In the genomic region with DNA sequence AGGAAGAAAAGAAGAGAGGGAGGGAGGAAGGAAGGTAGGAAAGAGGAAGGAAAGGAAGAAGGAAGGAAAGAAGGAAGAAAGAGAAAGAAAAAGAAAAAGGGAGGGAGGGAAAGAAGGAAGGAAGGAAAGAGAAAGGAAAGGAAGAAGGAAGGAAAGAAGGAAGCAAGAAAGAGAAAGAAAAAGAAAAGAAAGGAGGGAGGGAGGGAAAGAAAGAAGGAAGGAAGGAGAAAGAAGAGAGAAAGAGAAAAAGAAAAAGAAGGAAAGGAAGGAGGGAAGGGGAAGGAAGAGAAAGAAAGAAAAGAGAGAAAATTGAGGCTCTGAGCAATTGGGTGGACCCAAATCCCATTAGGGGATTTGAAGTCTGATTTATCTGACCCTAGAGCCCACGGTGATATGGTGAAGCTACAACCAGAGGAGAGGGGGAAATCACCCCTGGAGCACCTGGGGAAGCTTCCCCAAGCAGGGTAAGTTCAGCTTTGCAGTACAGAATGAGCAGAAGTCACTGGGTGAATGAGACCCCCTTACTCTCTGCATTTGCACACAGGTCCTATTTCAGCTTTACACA, we compare ENCODE assay signal across 31 cellular contexts.
"Had no signal": no experiment of that assay in that cellular context is flagged by ENCODE, and none has a peak within 500 bp of the region (broad histone marks: within the 10 kb centered on the region; RNA-seq: fewer than 3 reads in every experiment).

No MANE protein-coding gene starts in this region.

- H3K9me3 Mint-ChIP-seq: activated CD4-positive, alpha-beta memory T cell treated with anti-CD3 and anti-CD28 coated beads for 36 hours; activated CD4-positive, alpha-beta T cell treated with anti-CD3 and anti-CD28 coated beads, Interleukin-2, amount 10 ng/mL, durations not matched to agents 24 days and 14 days; activated naive CD4-positive, alpha-beta T cell treated with anti-CD3 and anti-CD28 coated beads, Interleukin-2, amount 50 U/mL, for 72 hours; activated T-cell treated with anti-CD3 and anti-CD28 coated beads, Interleukin-2, amount 50 U/mL, for 4 hours; activated T-helper 17 cell treated with anti-CD3 and anti-CD28 coated beads, Interleukin-2, amount 50 U/mL, for 72 hours; central memory CD8-positive, alpha-beta T cell; effector memory CD8-positive, alpha-beta T cell; T-helper 2 cell treated with Interferon-gamma antibody and Interleukin-4, amounts not matched to agents 5 μg/mL and 100 μg/mL, for 36 hours had no signal

- H3K27ac ChIP-seq: brain microvascular endothelial cell, coronary artery, esophagus muscularis mucosa, foreskin keratinocyte, gastrocnemius medialis, WERI-Rb-1 had no signal

- H3K4me3 ChIP-seq: coronary artery, esophagus muscularis mucosa, gastrocnemius medialis had no signal

- FAIRE-seq: astrocyte, bronchial epithelial cell had no signal

- H3K27me3 ChIP-seq: esophagus muscularis mucosa, gastrocnemius medialis had no signal

- ATAC-seq: activated CD4-positive, alpha-beta T cell treated with anti-CD3 and anti-CD28 coated beads for 36 hours; activated naive CD4-positive, alpha-beta T cell treated with anti-CD3 and anti-CD28 coated beads, Interleukin-2, amount 50 U/mL, for 72 hours; activated T-cell treated with anti-CD3 and anti-CD28 coated beads, Interleukin-2, amount 50 U/mL, for 4 hours; activated T-helper 17 cell treated with anti-CD3 and anti-CD28 coated beads, Interleukin-2, amount 50 U/mL, for 72 hours; effector memory CD8-positive, alpha-beta T cell; foreskin keratinocyte; gastrocnemius medialis; T-helper 17 cell had no signal

- DNase-seq: activated CD4-positive, alpha-beta memory T cell treated with anti-CD3 and anti-CD28 coated beads for 36 hours; activated CD4-positive, alpha-beta T cell treated with anti-CD3 and anti-CD28 coated beads for 36 hours; activated CD4-positive, alpha-beta T cell treated with anti-CD3 and anti-CD28 coated beads, Interleukin-2, amount 10 ng/mL, durations not matched to agents 24 days and 14 days; activated CD4-positive, CD25-positive, alpha-beta regulatory T cell; activated CD4-positive, CD25-positive, alpha-beta regulatory T cell treated with anti-CD3 and anti-CD28 coated beads, Interleukin-2, amount 50 U/mL, for 72 hours; activated CD8-positive, alpha-beta memory T cell treated with anti-CD3 and anti-CD28 coated beads for 24 hours; activated effector memory CD4-positive, alpha-beta T cell treated with Interleukin-2 at 50 U/mL for 16 hours; activated gamma-delta T cell treated with Interleukin-2 at 50 U/mL for 16 hours; activated naive CD4-positive, alpha-beta T cell treated with Interleukin-2 at 50 U/mL for 16 hours; activated naive CD8-positive, alpha-beta T cell treated with anti-CD3 and anti-CD28 coated beads, Interleukin-2, amount 10 ng/mL, durations not matched to agents 7 days and 5 days; activated T-cell treated with anti-CD3 and anti-CD28 coated beads, Interleukin-2, amount 50 U/mL, for 4 hours; brain microvascular endothelial cell; dermis blood vessel endothelial cell; effector CD4-positive, alpha-beta T cell; effector memory CD8-positive, alpha-beta T cell; erythroblast; foreskin keratinocyte; gastrocnemius medialis; glutamatergic neuron; T-helper 1 cell; T-helper 17 cell; T1000; WERI-Rb-1 had no signal

- H3K4me1 Mint-ChIP-seq: activated CD4-positive, alpha-beta T cell treated with anti-CD3 and anti-CD28 coated beads for 36 hours; activated CD4-positive, alpha-beta T cell treated with anti-CD3 and anti-CD28 coated beads, Interleukin-2, amount 10 ng/mL, durations not matched to agents 24 days and 14 days; activated naive CD8-positive, alpha-beta T cell treated with anti-CD3 and anti-CD28 coated beads, Interleukin-2, amount 10 ng/mL, durations not matched to agents 7 days and 5 days; activated T-helper 17 cell treated with anti-CD3 and anti-CD28 coated beads, Interleukin-2, amount 50 U/mL, for 72 hours; central memory CD8-positive, alpha-beta T cell had no signal

- H3K36me3 Mint-ChIP-seq: activated CD4-positive, alpha-beta memory T cell treated with anti-CD3 and anti-CD28 coated beads for 36 hours; activated naive CD4-positive, alpha-beta T cell treated with anti-CD3 and anti-CD28 coated beads, Interleukin-2, amount 50 U/mL, for 72 hours; activated naive CD8-positive, alpha-beta T cell treated with anti-CD3 and anti-CD28 coated beads, Interleukin-2, amount 10 ng/mL, durations not matched to agents 7 days and 5 days had no signal

- H3K36me3 ChIP-seq: brain microvascular endothelial cell, esophagus muscularis mucosa, gastrocnemius medialis, WERI-Rb-1 had no signal

- H3K4me1 ChIP-seq: foreskin keratinocyte had no signal

- H3K27ac Mint-ChIP-seq: activated CD4-positive, alpha-beta memory T cell treated with anti-CD3 and anti-CD28 coated beads for 36 hours; activated CD4-positive, alpha-beta T cell treated with anti-CD3 and anti-CD28 coated beads for 36 hours; activated CD4-positive, alpha-beta T cell treated with anti-CD3 and anti-CD28 coated beads, Interleukin-2, amount 10 ng/mL, durations not matched to agents 24 days and 14 days; activated naive CD4-positive, alpha-beta T cell treated with anti-CD3 and anti-CD28 coated beads, Interleukin-2, amount 50 U/mL, for 72 hours; activated naive CD8-positive, alpha-beta T cell treated with anti-CD3 and anti-CD28 coated beads, Interleukin-2, amount 10 ng/mL, durations not matched to agents 7 days and 5 days; activated T-helper 17 cell treated with anti-CD3 and anti-CD28 coated beads, Interleukin-2, amount 50 U/mL, for 72 hours; effector memory CD8-positive, alpha-beta T cell; T-helper 17 cell; T-helper 2 cell treated with Interferon-gamma antibody and Interleukin-4, amounts not matched to agents 5 μg/mL and 100 μg/mL, for 36 hours had no signal

- H3K4me3 Mint-ChIP-seq: activated CD4-positive, alpha-beta memory T cell treated with anti-CD3 and anti-CD28 coated beads for 36 hours; activated CD4-positive, alpha-beta T cell treated with anti-CD3 and anti-CD28 coated beads for 36 hours; activated CD4-positive, alpha-beta T cell treated with anti-CD3 and anti-CD28 coated beads, Interleukin-2, amount 10 ng/mL, durations not matched to agents 24 days and 14 days; activated naive CD8-positive, alpha-beta T cell treated with anti-CD3 and anti-CD28 coated beads, Interleukin-2, amount 10 ng/mL, durations not matched to agents 7 days and 5 days; activated T-cell treated with anti-CD3 and anti-CD28 coated beads, Interleukin-2, amount 50 U/mL, for 4 hours; activated T-helper 17 cell treated with anti-CD3 and anti-CD28 coated beads, Interleukin-2, amount 50 U/mL, for 72 hours; central memory CD8-positive, alpha-beta T cell; effector memory CD8-positive, alpha-beta T cell; T-helper 17 cell; T-helper 2 cell treated with Interferon-gamma antibody and Interleukin-4, amounts not matched to agents 5 μg/mL and 100 μg/mL, for 36 hours had no signal

- H3K9me3 ChIP-seq: esophagus muscularis mucosa, gastrocnemius medialis had no signal

- H3K27me3 Mint-ChIP-seq: activated T-helper 17 cell treated with anti-CD3 and anti-CD28 coated beads, Interleukin-2, amount 50 U/mL, for 72 hours; central memory CD8-positive, alpha-beta T cell; effector memory CD8-positive, alpha-beta T cell; T-helper 17 cell had no signal
